In the genomic region with DNA sequence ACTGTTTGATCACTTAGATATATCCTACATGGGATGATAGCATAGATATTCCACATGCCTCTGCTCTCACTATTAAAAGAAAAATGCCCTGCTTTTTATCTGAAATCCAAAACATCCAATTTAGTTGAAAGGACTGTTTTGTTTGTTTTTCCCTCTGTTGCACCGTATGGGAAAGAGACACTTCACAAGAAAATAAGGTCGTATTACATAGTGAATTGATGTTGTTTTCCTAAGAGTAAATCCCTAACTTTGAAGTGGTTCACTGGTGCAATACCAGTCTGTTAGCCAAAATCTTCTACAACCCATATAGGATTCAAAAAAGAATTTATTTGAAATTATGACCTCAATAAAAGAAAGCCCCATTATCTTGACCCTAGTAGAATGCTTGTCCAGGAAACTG, we compare ENCODE assay signal across 1 cellular context.
TF ChIP-seq lines count a peak whose summit lies in the region.

No MANE protein-coding gene starts in this region.

TF ChIP-seq in HepG2, 621 proteins besides CTCF, POLR2A, EP300 and RAD21 (continued from another document):
- TF ChIP-seq, protein P1, sequence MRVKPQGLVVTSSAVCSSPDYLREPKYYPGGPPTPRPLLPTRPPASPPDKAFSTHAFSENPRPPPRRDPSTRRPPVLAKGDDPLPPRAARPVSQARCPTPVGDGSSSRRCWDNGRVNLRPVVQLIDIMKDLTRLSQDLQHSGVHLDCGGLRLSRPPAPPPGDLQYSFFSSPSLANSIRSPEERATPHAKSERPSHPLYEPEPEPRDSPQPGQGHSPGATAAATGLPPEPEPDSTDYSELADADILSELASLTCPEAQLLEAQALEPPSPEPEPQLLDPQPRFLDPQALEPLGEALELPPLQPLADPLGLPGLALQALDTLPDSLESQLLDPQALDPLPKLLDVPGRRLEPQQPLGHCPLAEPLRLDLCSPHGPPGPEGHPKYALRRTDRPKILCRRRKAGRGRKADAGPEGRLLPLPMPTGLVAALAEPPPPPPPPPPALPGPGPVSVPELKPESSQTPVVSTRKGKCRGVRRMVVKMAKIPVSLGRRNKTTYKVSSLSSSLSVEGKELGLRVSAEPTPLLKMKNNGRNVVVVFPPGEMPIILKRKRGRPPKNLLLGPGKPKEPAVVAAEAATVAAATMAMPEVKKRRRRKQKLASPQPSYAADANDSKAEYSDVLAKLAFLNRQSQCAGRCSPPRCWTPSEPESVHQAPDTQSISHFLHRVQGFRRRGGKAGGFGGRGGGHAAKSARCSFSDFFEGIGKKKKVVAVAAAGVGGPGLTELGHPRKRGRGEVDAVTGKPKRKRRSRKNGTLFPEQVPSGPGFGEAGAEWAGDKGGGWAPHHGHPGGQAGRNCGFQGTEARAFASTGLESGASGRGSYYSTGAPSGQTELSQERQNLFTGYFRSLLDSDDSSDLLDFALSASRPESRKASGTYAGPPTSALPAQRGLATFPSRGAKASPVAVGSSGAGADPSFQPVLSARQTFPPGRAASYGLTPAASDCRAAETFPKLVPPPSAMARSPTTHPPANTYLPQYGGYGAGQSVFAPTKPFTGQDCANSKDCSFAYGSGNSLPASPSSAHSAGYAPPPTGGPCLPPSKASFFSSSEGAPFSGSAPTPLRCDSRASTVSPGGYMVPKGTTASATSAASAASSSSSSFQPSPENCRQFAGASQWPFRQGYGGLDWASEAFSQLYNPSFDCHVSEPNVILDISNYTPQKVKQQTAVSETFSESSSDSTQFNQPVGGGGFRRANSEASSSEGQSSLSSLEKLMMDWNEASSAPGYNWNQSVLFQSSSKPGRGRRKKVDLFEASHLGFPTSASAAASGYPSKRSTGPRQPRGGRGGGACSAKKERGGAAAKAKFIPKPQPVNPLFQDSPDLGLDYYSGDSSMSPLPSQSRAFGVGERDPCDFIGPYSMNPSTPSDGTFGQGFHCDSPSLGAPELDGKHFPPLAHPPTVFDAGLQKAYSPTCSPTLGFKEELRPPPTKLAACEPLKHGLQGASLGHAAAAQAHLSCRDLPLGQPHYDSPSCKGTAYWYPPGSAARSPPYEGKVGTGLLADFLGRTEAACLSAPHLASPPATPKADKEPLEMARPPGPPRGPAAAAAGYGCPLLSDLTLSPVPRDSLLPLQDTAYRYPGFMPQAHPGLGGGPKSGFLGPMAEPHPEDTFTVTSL (CRISPR knock-in tag; IDR thresholded peaks at IDR 0.05; ENCODE audit: borderline replicate concordance), result peak; percentile 56; the same call in 1 of the 2 replicates
- TF ChIP-seq JARID2 (CRISPR knock-in tag; IDR thresholded peaks at IDR 0.05; ENCODE audit: insufficient replicate concordance) (no peak), SOX13 (IDR thresholded peaks at IDR 0.05) (no peak), SOX13 (CRISPR knock-in tag; conservative IDR thresholded peaks at IDR 0.05 in 1 of 2, IDR thresholded peaks at IDR 0.05 in 1 of 2) (peak in 1 of 2 experiments; percentile 44; a peak in 1 of 4 replicates), TCF7 (IDR thresholded peaks at IDR 0.05; ENCODE audit: low read depth) (peak; percentile 49; the same call in 1 of the 2 replicates), SIX1 (CRISPR knock-in tag; IDR thresholded peaks at IDR 0.05; ENCODE audit: borderline replicate concordance) (peak; percentile 73; the same call in 1 of the 2 replicates), TBL1XR1 (IDR thresholded peaks at IDR 0.05; ENCODE audit: borderline replicate concordance, low read length, partially characterized antibody) (no peak), FOXA3 (CRISPR knock-in tag; IDR thresholded peaks at IDR 0.05) (0 out of 2 replicates have a peak, but pooled peaks have one; percentile 28), FOXP1 (IDR thresholded peaks at IDR 0.05) (no peak), FOXP1 (CRISPR knock-in tag; IDR thresholded peaks at IDR 0.05) (peak; percentile 52), SIX4 (CRISPR knock-in tag; IDR thresholded peaks at IDR 0.05) (peak; percentile 90)
- TF ChIP-seq, protein P2, sequence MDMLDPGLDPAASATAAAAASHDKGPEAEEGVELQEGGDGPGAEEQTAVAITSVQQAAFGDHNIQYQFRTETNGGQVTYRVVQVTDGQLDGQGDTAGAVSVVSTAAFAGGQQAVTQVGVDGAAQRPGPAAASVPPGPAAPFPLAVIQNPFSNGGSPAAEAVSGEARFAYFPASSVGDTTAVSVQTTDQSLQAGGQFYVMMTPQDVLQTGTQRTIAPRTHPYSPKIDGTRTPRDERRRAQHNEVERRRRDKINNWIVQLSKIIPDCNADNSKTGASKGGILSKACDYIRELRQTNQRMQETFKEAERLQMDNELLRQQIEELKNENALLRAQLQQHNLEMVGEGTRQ (IDR thresholded peaks at IDR 0.05; ENCODE audit: low read depth, low read length), result no peak
- TF ChIP-seq, protein P2 (CRISPR knock-in tag; IDR thresholded peaks at IDR 0.05; ENCODE audit: borderline replicate concordance), result no peak
